In genomic region chr17:71985111-71986039, GRCh38 we compare ENCODE assay signal across 11 cellular contexts.
"Had no signal": no experiment of that assay in that cellular context is flagged by ENCODE, and none has a peak within 500 bp of the region (broad histone marks: within the 10 kb centered on the region; RNA-seq: fewer than 3 reads in every experiment).

No MANE protein-coding gene starts in this region.

- H3K27me3 ChIP-seq: colonic mucosa, esophagus muscularis mucosa, hepatocyte, right atrium auricular region, transverse colon had no signal

- H3K27ac ChIP-seq: colonic mucosa, esophagus muscularis mucosa, hepatocyte, right atrium auricular region, transverse colon had no signal

- H3K4me2 ChIP-seq: hepatocyte had no signal

- H3K4me1 ChIP-seq: colonic mucosa, esophagus muscularis mucosa, right atrium auricular region, transverse colon had no signal

- H2AFZ ChIP-seq: hepatocyte had no signal

- H3K9me3 ChIP-seq: colonic mucosa, esophagus muscularis mucosa, right atrium auricular region, transverse colon had no signal

- DNase-seq: activated CD4-positive, alpha-beta T cell treated with anti-CD3 and anti-CD28 coated beads, Interleukin-2, amount 50 U/mL, for 4 hours; amygdala; caudate nucleus; colonic mucosa; midbrain; stimulated activated CD4-positive, alpha-beta T cell treated with anti-CD3 and anti-CD28 coated beads, Interleukin-2, amount 100 ng/mL, for 24 hours; stimulated activated naive CD4-positive, alpha-beta T cell treated with Interleukin-2 at 50 U/mL for 16 hours; transverse colon had no signal

- H3K36me3 ChIP-seq: colonic mucosa, esophagus muscularis mucosa, right atrium auricular region, transverse colon had no signal

- H3K4me3 ChIP-seq: colonic mucosa, esophagus muscularis mucosa, hepatocyte, right atrium auricular region, transverse colon had no signal

- H3K79me2 ChIP-seq: hepatocyte had no signal
